Comparison of ENCODE assay signal across 13 cellular contexts in the genomic region with DNA sequence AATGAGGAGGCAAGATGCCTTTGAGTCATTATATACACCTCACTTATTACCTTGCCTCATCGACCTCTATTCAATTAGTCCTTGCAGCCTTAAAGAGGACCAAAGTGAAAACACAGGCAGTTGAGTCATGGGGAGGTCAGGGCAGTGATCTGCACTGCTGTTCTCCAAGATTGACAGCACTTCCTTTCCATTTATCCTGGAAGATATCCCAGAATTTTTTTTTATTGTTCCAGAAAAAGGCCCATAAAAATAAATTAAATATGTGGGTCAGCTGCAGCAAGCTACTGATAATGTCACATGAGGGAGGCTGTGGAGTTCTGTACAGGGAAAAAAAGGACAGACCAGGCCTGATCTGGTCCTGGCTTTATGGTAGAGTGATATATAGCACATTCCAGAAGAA. TPM values are rescaled to one million over a fixed set of nuclear protein-coding genes. Genes with fewer than 3 reads are reported as not detected.
A peak's percentile ranks its signal among the peaks of the same experiment; 100 is the strongest.
DNase-seq lines count a peak whose midpoint lies in the region; ATAC-seq and TF ChIP-seq lines count a peak whose summit lies in the region.
"Had no signal": no experiment of that assay in that cellular context is flagged by ENCODE, and none has a peak within 500 bp of the region (broad histone marks: within the 10 kb centered on the region; RNA-seq: fewer than 3 reads in every experiment).

No MANE protein-coding gene starts in this region.

- H3K4me1 ChIP-seq in adrenal gland (replicated peaks in 1 of 2) = peaks cover 20 to 25% of the 10 kb centered on the region in 2 donors
- H3K4me1 ChIP-seq: BLaER1 treated with 17β-estradiol and CSF1 and Interleukin-3, amounts not matched to agents 10 nM and 100 nM; psoas muscle had no signal

- ATAC-seq in HG03025 (IDR thresholded peaks at IDR 0.05; ENCODE audit: low FRiP score, unreplicated experiment) = no peak
- ATAC-seq: activated CD8-positive, alpha-beta T cell treated with anti-CD3 and anti-CD28 coated beads for 36 hours had no signal

- intact Hi-C loops in adrenal gland (cut with DNase I) = no loop called here

- peak overlapping the region in 4 of 5 donors; percentile 22 to 75 (median 66) for H3K27ac ChIP-seq in adrenal gland
- H3K27ac ChIP-seq: BLaER1 treated with 17β-estradiol and CSF1 and Interleukin-3, amounts not matched to agents 10 nM and 100 nM; psoas muscle; stomach had no signal

- TF ChIP-seq CTCF in adrenal gland (IDR thresholded peaks at IDR 0.05) = no peak
- TF ChIP-seq CTCF in GM20000 (IDR thresholded peaks at IDR 0.05; ENCODE audit: extremely low read depth, missing control alignments) = no peak

- no peak for TF ChIP-seq POLR2A in adrenal gland (IDR thresholded peaks at IDR 0.05)

- peak; percentile 57 for DNase-seq in HCEC 1CT
- DNase-seq in adrenal gland = peak; percentile 40 to 81 (median 64)
- peak; percentile 54 for DNase-seq in glomerular endothelial cell (ENCODE audit: extremely low read depth, low read depth, low spot score)
- DNase-seq in renal cortical epithelial cell (ENCODE audit: low read depth) = peak; percentile 59
- DNase-seq in activated CD4-positive, alpha-beta T cell treated with anti-CD3 and anti-CD28 coated beads for 4 hours = no peak
- no peak for DNase-seq in mucosa of gallbladder (ENCODE audit: low spot score)
- DNase-seq in GM20000 (ENCODE audit: low spot score) = no peak
- DNase-seq: activated CD8-positive, alpha-beta T cell treated with anti-CD3 and anti-CD28 coated beads for 36 hours; NCI-H510A; psoas muscle; stomach had no signal

- no peaks in the 10 kb centered on the region for H3K27me3 ChIP-seq in adrenal gland
- H3K27me3 ChIP-seq: BLaER1 treated with 17β-estradiol and CSF1 and Interleukin-3, amounts not matched to agents 10 nM and 100 nM; stomach had no signal

- no peaks in the 10 kb centered on the region for H3K36me3 ChIP-seq in adrenal gland (replicated peaks in 1 of 2)
- H3K36me3 ChIP-seq: BLaER1 treated with 17β-estradiol and CSF1 and Interleukin-3, amounts not matched to agents 10 nM and 100 nM; stomach had no signal

- H3K4me3 ChIP-seq in adrenal gland = no peak overlapping the region
- H3K4me3 ChIP-seq: BLaER1 treated with 17β-estradiol and CSF1 and Interleukin-3, amounts not matched to agents 10 nM and 100 nM; psoas muscle; stomach had no signal

- no peaks in the 10 kb centered on the region for H3K9me3 ChIP-seq in adrenal gland (replicated peaks in 1 of 3)
- H3K9me3 ChIP-seq: psoas muscle, stomach had no signal

- 0% methylated on average over 1 of the region's 1 CpG for WGBS in adrenal gland, 4 donors

RNA-seq across cellular contexts. Expression of gene CDC42BPA, which starts 33.2 kb away (rescaled TPM):
- 10 to 100 TPM; 32.8 to 73.8 (median 42.6) TPM for total RNA-seq in adrenal gland
- 10 to 100 TPM in 2 of 3 donors, 1 to 10 TPM in 1; 7.4 to 21.7 (median 14.1) TPM for polyA plus RNA-seq in adrenal gland
- 83.6 and 129 TPM in 2 replicates for total RNA-seq in glomerular endothelial cell
- 37.2 and 63.5 TPM in 2 replicates for total RNA-seq in renal cortical epithelial cell
- 54.7 TPM for total RNA-seq in mucosa of gallbladder

Comparison
In these comparisons a context has a peak if more than half of its experiments do, and no peak if none do; other contexts are left out.
1. DNase-seq: peak in HCEC 1CT (single experiment), adrenal gland (7 of 7), glomerular endothelial cell (single experiment) and renal cortical epithelial cell (single experiment); none in activated CD4-positive, alpha-beta T cell treated with anti-CD3 and anti-CD28 coated beads for 4 hours (0 of 2), mucosa of gallbladder (single experiment) and GM20000 (single experiment).